ENCODE assay signal across 6 cellular contexts in the genomic region with DNA sequence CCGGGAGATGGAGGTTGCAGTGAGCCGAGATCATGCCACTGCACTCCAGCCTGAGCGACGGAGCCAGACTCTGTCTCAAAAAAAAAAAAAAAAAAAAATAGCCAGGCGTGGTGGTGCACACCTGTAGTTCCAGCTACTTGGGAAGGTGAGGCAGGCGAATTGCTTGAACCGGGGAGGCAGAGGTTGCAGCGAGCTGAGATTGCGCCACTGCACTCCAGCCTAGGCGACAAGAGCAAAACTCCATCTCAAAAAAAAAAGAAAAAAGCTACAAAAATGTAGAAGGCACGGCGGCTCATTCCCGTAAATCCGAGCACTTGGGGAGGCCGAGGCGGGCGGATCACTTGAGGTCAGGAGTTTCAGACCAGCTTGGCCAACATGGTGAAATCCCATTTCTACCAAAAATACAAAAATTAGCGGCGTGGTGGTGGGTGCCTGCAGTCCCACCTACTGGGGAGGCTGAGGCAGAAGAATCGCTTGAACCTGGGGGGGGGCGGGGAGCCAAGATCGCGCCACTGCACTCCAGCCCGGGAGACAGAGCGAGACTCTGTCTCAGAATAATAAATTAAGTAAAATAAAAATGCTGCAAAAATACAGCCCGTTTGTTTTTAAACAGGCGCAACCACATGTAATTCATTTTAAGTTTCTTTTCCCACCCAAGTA. TPM values are rescaled to one million over a fixed set of nuclear protein-coding genes. Genes with fewer than 3 reads are reported as not detected.
A peak's percentile ranks its signal among the peaks of the same experiment; 100 is the strongest.
DNase-seq lines count a peak whose midpoint lies in the region; ATAC-seq, FAIRE-seq and TF ChIP-seq lines count a peak whose summit lies in the region.
"Not testable (repeated sequence)": the region's sequence is repeated elsewhere in the genome, so short reads cannot be mapped to it uniquely, and the experiment has no call there.

No MANE protein-coding gene starts in this region.

- ATAC-seq in activated T-cell treated with anti-CD3 and anti-CD28 coated beads, Interleukin-2, amount 50 U/mL, for 4 hours; gastrocnemius medialis: not testable (repeated sequence)

- intact Hi-C loops in gastrocnemius medialis (cut with DNase I; ENCODE audit: low total_unique reads): loop anchor here (2.0 to 10.0 kb wide), 4 partner anchors 29 to 455 kb away; partner anchors contain the start of genes ANAPC2, SSNA1 and TPRN

- in situ Hi-C loops in gastrocnemius medialis (cut with MboI; ENCODE audit: low sequenced_read_pairs in 4 of 4): loop anchor here in 2 of 4 donors (10.0 kb wide), 1 partner anchor 125 kb away; the partner anchor contains the start of gene DPP7 (in 2 of the 2)

- not testable (repeated sequence) for H4K91ac ChIP-seq in H1 (replicated peaks; ENCODE audit: insufficient read length, low read length)

- not testable (repeated sequence) for DNase-seq in AG09309 (ENCODE audit: low read depth); activated T-cell treated with anti-CD3 and anti-CD28 coated beads, Interleukin-2, amount 50 U/mL, for 4 hours; H1 (ENCODE audit: low read depth in 1 of 2, low spot score in 2 of 2); gastrocnemius medialis

- H2BK20ac ChIP-seq in H1 (ENCODE audit: low read length): not testable (repeated sequence)

- not testable (repeated sequence) for H3K14ac ChIP-seq in H1 (ENCODE audit: insufficient read length)

- not testable (repeated sequence) for H3K36me3 ChIP-seq in KMS-11 (ENCODE audit: insufficient read depth)
- H3K36me3 ChIP-seq in H1 (ENCODE audit: control insufficient read depth in 2 of 4, insufficient read depth in 4 of 4, low read length in 3 of 4) (peaks cover 6 to 18% (median 15%) of the 10 kb centered on the region in 4 experiments; a peak in 7 of 8 replicates), liver (ENCODE audit: control insufficient read depth in 4 of 4, insufficient read depth in 3 of 4, low read depth in 1 of 4, low read length in 3 of 4) (peaks cover 0 to 11% (median 5%) of the 10 kb centered on the region in 4 donors), gastrocnemius medialis (peaks cover 0 to 23% of the 10 kb centered on the region in 2 donors)

- not testable (repeated sequence) for H3K9me3 ChIP-seq in H1 (ENCODE audit: insufficient read depth in 2 of 2, low read depth in 1 of 2, low read length in 1 of 2); liver (ENCODE audit: control insufficient read depth in 4 of 4, low read length in 3 of 4); gastrocnemius medialis

- H3K4me3 ChIP-seq in AG09309 (ENCODE audit: control insufficient read depth, low read depth, low read length) (peak overlapping the region; percentile 67), H1 (ENCODE audit: extremely low read depth in 1 of 4, insufficient read depth in 2 of 4, low read depth in 3 of 4, low read length in 4 of 4) (peak overlapping the region; percentile 64 to 83 (median 70)), liver (ENCODE audit: low read depth in 1 of 3, low read length in 3 of 3) (peak overlapping the region; percentile 43 to 57 (median 49)), gastrocnemius medialis (peak overlapping the region; percentile 69 to 83 (median 78))
- not testable (repeated sequence) for H3K4me3 ChIP-seq in KMS-11 (IDR thresholded peaks at IDR 0.05; ENCODE audit: insufficient read depth, low read depth, low read length)

- H2AFZ ChIP-seq in KMS-11 (ENCODE audit: low read depth): peak overlapping the region; percentile 72
- not testable (repeated sequence) for H2AFZ ChIP-seq in H1 (ENCODE audit: low read length)

- H3K23me2 ChIP-seq in H1 (ENCODE audit: low read depth, low read length): not testable (repeated sequence)

- H3K79me2 ChIP-seq in KMS-11 (ENCODE audit: insufficient read depth, low read depth): peaks cover 17% of the 10 kb centered on the region
- H3K79me2 ChIP-seq in H1 (ENCODE audit: control insufficient read depth in 1 of 2, insufficient read depth in 2 of 2, low read length in 2 of 2): peaks cover 0 to 20% of the 10 kb centered on the region in 2 experiments; a peak in 2 of 4 replicates

- peak overlapping the region; percentile 75 for H3K4me3 Mint-ChIP-seq in activated T-cell treated with anti-CD3 and anti-CD28 coated beads, Interleukin-2, amount 50 U/mL, for 4 hours

- not testable (repeated sequence) for H4K5ac ChIP-seq in H1 (ENCODE audit: insufficient read length, low read depth, low read length)

- H2AK5ac ChIP-seq in H1 (ENCODE audit: low read depth, low read length): not testable (repeated sequence)

- not testable (repeated sequence) for H2BK120ac ChIP-seq in H1 (replicated peaks; ENCODE audit: low read depth, low read length)

- H3K4me1 Mint-ChIP-seq in activated T-cell treated with anti-CD3 and anti-CD28 coated beads, Interleukin-2, amount 50 U/mL, for 4 hours (ENCODE audit: low read depth): peaks cover 28% of the 10 kb centered on the region

- POLR2A ChIA-PET in H1 (lab: Charles Lee; ENCODE audit: partially characterized antibody): interaction anchor here (0.6 to 69.9 kb wide), 12 partner anchors 5 to 215 kb away, joined by 3 to 1462 read pairs (median 5); partner anchors contain the start of genes CYSRT1, LRRC26, NDOR1 and NELFB

- not testable (repeated sequence) for TF ChIP-seq CTCF in AG09309 (IDR thresholded peaks at IDR 0.05; ENCODE audit: control insufficient read depth, insufficient read depth, low read depth, low read length, missing control alignments); KMS-11 (conservative IDR thresholded peaks at IDR 0.05; ENCODE audit: low read depth, low read length); H1 (IDR thresholded peaks at IDR 0.05; ENCODE audit: control extremely low read depth in 1 of 3, insufficient read depth in 1 of 3, low read depth in 1 of 3, low read length in 3 of 3); liver (IDR thresholded peaks at IDR 0.05; ENCODE audit: low read depth, low read length, missing input control); gastrocnemius medialis (IDR thresholded peaks at IDR 0.05 in 4 of 5, conservative IDR thresholded peaks at IDR 0.05 in 1 of 5)

- not testable (repeated sequence) for H3K23ac ChIP-seq in H1 (ENCODE audit: insufficient read length)

- not testable (repeated sequence) for H3K9me3 Mint-ChIP-seq in activated T-cell treated with anti-CD3 and anti-CD28 coated beads, Interleukin-2, amount 50 U/mL, for 4 hours

- not testable (repeated sequence) for TF ChIP-seq EP300 in H1 (IDR thresholded peaks at IDR 0.05; ENCODE audit: borderline replicate concordance in 1 of 2, low read depth in 2 of 2, low read length in 2 of 2)

- TF ChIP-seq POLR2A in H1 (IDR thresholded peaks at IDR 0.05; ENCODE audit: control extremely low read depth in 1 of 2, low read depth in 2 of 2, low read length in 2 of 2); gastrocnemius medialis (IDR thresholded peaks at IDR 0.05): not testable (repeated sequence)

- not testable (repeated sequence) for TF ChIP-seq RAD21 in H1 (IDR thresholded peaks at IDR 0.05 in 1 of 2, conservative IDR thresholded peaks at IDR 0.05 in 1 of 2; ENCODE audit: low read depth in 2 of 2, low read length in 2 of 2); liver (IDR thresholded peaks at IDR 0.05)

- peaks cover 12% of the 10 kb centered on the region for H3K36me3 Mint-ChIP-seq in activated T-cell treated with anti-CD3 and anti-CD28 coated beads, Interleukin-2, amount 50 U/mL, for 4 hours (ENCODE audit: insufficient read depth)

- H2BK12ac ChIP-seq in H1 (ENCODE audit: low read depth, low read length): not testable (repeated sequence)

- not testable (repeated sequence) for H4K8ac ChIP-seq in H1 (ENCODE audit: extremely low read depth, insufficient read depth, low read length)

- not testable (repeated sequence) for H2BK5ac ChIP-seq in H1 (ENCODE audit: low read depth, low read length)

- CTCF ChIA-PET in H1 (lab: Charles Lee; ENCODE audit: partially characterized antibody): interaction anchor here (0.6 to 9.1 kb wide), 9 partner anchors 14 to 101 kb away, joined by 3 to 113 read pairs (median 4); partner anchors contain the start of genes CYSRT1, RNF208 and RNF224

- peak overlapping the region; percentile 58 for H3K4me2 ChIP-seq in KMS-11
- peak overlapping the region; percentile 49 to 75 for H3K4me2 ChIP-seq in H1 (ENCODE audit: insufficient read depth in 1 of 2, low read depth in 2 of 2, low read length in 2 of 2)

- H3K27me3 ChIP-seq in KMS-11 (ENCODE audit: insufficient read depth, low read depth): peaks cover 12% of the 10 kb centered on the region
- not testable (repeated sequence) for H3K27me3 ChIP-seq in H1 (replicated peaks in 1 of 4; ENCODE audit: control insufficient read depth in 3 of 4, extremely low read depth in 1 of 4, insufficient read depth in 3 of 4, low read length in 3 of 4); liver (ENCODE audit: control insufficient read depth in 4 of 4, insufficient read depth in 4 of 4, low read length in 3 of 4); gastrocnemius medialis

- H3K27ac ChIP-seq in KMS-11 (peak overlapping the region; percentile 91), liver (ENCODE audit: low read depth in 1 of 2, low read length in 2 of 2) (peak overlapping the region; percentile 74 to 92), gastrocnemius medialis (peak overlapping the region; percentile 90 to 98 (median 94))
- not testable (repeated sequence) for H3K27ac ChIP-seq in H1 (ENCODE audit: low read depth, low read length)

- not testable (repeated sequence) for H3K79me1 ChIP-seq in H1 (ENCODE audit: low read depth, low read length)

- H3K9ac ChIP-seq in KMS-11 (peak overlapping the region; percentile 82), H1 (replicated peaks in 1 of 4; ENCODE audit: extremely low read depth in 1 of 4, low read depth in 3 of 4, low read length in 3 of 4) (peak overlapping the region in 2 of 4 experiments; percentile 56 to 59; a peak in 2 of 7 replicates), liver (ENCODE audit: low read depth in 1 of 2, low read length in 2 of 2) (peak overlapping the region in 1 of 2 donors; percentile 38)

- H4K20me1 ChIP-seq in KMS-11 (ENCODE audit: insufficient read depth) (peaks cover 12% of the 10 kb centered on the region; the same call in 1 of the 2 replicates), H1 (replicated peaks in 1 of 2; ENCODE audit: control insufficient read depth in 1 of 2, insufficient read depth in 2 of 2, low read length in 2 of 2) (peaks cover 22 to 23% of the 10 kb centered on the region in 2 experiments)

- not testable (repeated sequence) for H3K18ac ChIP-seq in H1 (ENCODE audit: extremely low read depth, low read length)

- H2BK15ac ChIP-seq in H1 (ENCODE audit: low read length): not testable (repeated sequence)

- H3K4me1 ChIP-seq in KMS-11 (ENCODE audit: low read depth, poor library complexity, severe bottlenecking): peaks cover 31% of the 10 kb centered on the region
- H3K4me1 ChIP-seq in H1 (replicated peaks in 1 of 4; ENCODE audit: control insufficient read depth in 3 of 4, insufficient read depth in 4 of 4, low read length in 3 of 4): peaks cover 0 to 25% (median 17%) of the 10 kb centered on the region in 4 experiments; a peak in 6 of 7 replicates
- peaks cover 8 to 49% (median 21%) of the 10 kb centered on the region in 4 donors for H3K4me1 ChIP-seq in liver (ENCODE audit: control insufficient read depth in 4 of 4, insufficient read depth in 4 of 4, low read length in 3 of 4)
- H3K4me1 ChIP-seq in gastrocnemius medialis: peaks cover 62 to 77% of the 10 kb centered on the region in 2 donors

- not testable (repeated sequence) for H3K27me3 Mint-ChIP-seq in activated T-cell treated with anti-CD3 and anti-CD28 coated beads, Interleukin-2, amount 50 U/mL, for 4 hours (ENCODE audit: low read depth)

- 39% methylated on average over 17 of the region's 27 CpGs; no CpG with 5 or more reads in 1 of the 2 experiments for WGBS in H1 (ENCODE audit: extremely low coverage in 1 of 2, insufficient coverage in 1 of 2, insufficient read length in 1 of 2, insufficient replicate concordance in 2 of 2, low coverage in 1 of 2, low lambda C conversion rate in 2 of 2, missing lambda C conversion rate in 1 of 2), 2 experiments
- WGBS in liver: 63% methylated on average over 27 of the region's 27 CpGs

- not testable (repeated sequence) for H3K4ac ChIP-seq in H1 (replicated peaks; ENCODE audit: insufficient read length, low read depth, low read length)

- H3K56ac ChIP-seq in H1 (replicated peaks; ENCODE audit: insufficient read length, low read depth, low read length): peak overlapping the region; percentile 77

- FAIRE-seq in H1 (lab: Jason Lieb, UNC): not testable (repeated sequence)

RNA-seq across cellular contexts. Expression of gene TUBB4B, which starts 1.4 kb away (rescaled TPM):
- 100 to 1,000 TPM; 345 to 383 (median 380) TPM for total RNA-seq in activated T-cell treated with anti-CD3 and anti-CD28 coated beads, Interleukin-2, amount 50 U/mL, for 4 hours
- total RNA-seq in H1 (2021; fragmentation: NEBNext Ultra II Directional; extraction: Animal tissue kit (Norgen Biotek cat#: 25700)): 307 and 311 TPM in 2 replicates
- polyA plus RNA-seq in H1 (2011; rRNA removed) (280 and 342 TPM in 2 replicates), liver (100 to 1,000 TPM; 173 to 199 TPM)
- 348 TPM for polyA plus RNA-seq in H1 (2011; cell fraction: cytosol; rRNA removed)
- 340 TPM for polyA plus RNA-seq in H1 (2011; cell fraction: nucleus; rRNA removed)
- polyA plus RNA-seq in H1 (2012, experiment 1 of 2): 226 to 351 TPM (median 341 TPM) in 4 replicates
- 349 TPM for polyA plus RNA-seq in H1 (2012, experiment 2 of 2)
- polyA plus RNA-seq in H1 (2013, experiment 1 of 2): 214 TPM
- 205 TPM for polyA plus RNA-seq in H1 (2013, experiment 2 of 2)
- polyA minus RNA-seq in H1 (2011; rRNA and poly(A)+ RNA removed): 150 and 158 TPM in 2 replicates
- 145 TPM for polyA minus RNA-seq in H1 (2011; cell fraction: cytosol; rRNA and poly(A)+ RNA removed)
- polyA minus RNA-seq in H1 (2011; cell fraction: nucleus; rRNA and poly(A)+ RNA removed): 92.9 TPM
- total RNA-seq in liver (100 to 1,000 TPM; 179 to 191 TPM), gastrocnemius medialis (100 to 1,000 TPM; 222 to 495 (median 363) TPM)

RNA-seq across cellular contexts. Expression of gene SLC34A3, which starts 9.0 kb away (rescaled TPM):
- total RNA-seq in activated T-cell treated with anti-CD3 and anti-CD28 coated beads, Interleukin-2, amount 50 U/mL, for 4 hours: not detected
- total RNA-seq in H1 (2021; fragmentation: NEBNext Ultra II Directional; extraction: Animal tissue kit (Norgen Biotek cat#: 25700)): not detected in 2 replicates
- polyA plus RNA-seq in H1 (2011; rRNA removed): 0.06 and 0.08 TPM in 2 replicates
- polyA plus RNA-seq in H1 (2011; cell fraction: cytosol; rRNA removed): 0.09 TPM
- polyA plus RNA-seq in H1 (2011; cell fraction: nucleus; rRNA removed): 0.33 TPM
- polyA plus RNA-seq in H1 (2012, experiment 1 of 2): 0.13 to 0.22 TPM (median 0.19 TPM) in 3 of 4 replicates, not detected in the other
- polyA plus RNA-seq in H1 (2012, experiment 2 of 2): not detected
- 0.04 TPM for polyA plus RNA-seq in H1 (2013, experiment 1 of 2)
- polyA plus RNA-seq in H1 (2013, experiment 2 of 2): 0.07 TPM
- not detected in 2 replicates for polyA minus RNA-seq in H1 (2011; rRNA and poly(A)+ RNA removed)
- not detected for polyA minus RNA-seq in H1 (2011; cell fraction: cytosol; rRNA and poly(A)+ RNA removed)
- polyA minus RNA-seq in H1 (2011; cell fraction: nucleus; rRNA and poly(A)+ RNA removed): not detected
- not detected for total RNA-seq in liver
- polyA plus RNA-seq in liver: not detected
- not detected for total RNA-seq in gastrocnemius medialis

RNA-seq across cellular contexts. Expression of gene STPG3, which starts 11.4 kb away (rescaled TPM):
- not detected for total RNA-seq in activated T-cell treated with anti-CD3 and anti-CD28 coated beads, Interleukin-2, amount 50 U/mL, for 4 hours
- not detected in 2 replicates for total RNA-seq in H1 (2021; fragmentation: NEBNext Ultra II Directional; extraction: Animal tissue kit (Norgen Biotek cat#: 25700))
- polyA plus RNA-seq in H1 (2011; rRNA removed) (0.14 TPM in 1 of 2 replicates, not detected in the other), liver (not detected)
- not detected for polyA plus RNA-seq in H1 (2011; cell fraction: cytosol; rRNA removed)
- polyA plus RNA-seq in H1 (2011; cell fraction: nucleus; rRNA removed): 0.43 TPM
- 0.42 to 0.67 TPM (median 0.61 TPM) in 3 of 4 replicates, not detected in the other for polyA plus RNA-seq in H1 (2012, experiment 1 of 2)
- polyA plus RNA-seq in H1 (2012, experiment 2 of 2): 0.30 TPM
- polyA plus RNA-seq in H1 (2013, experiment 1 of 2): 0.06 TPM
- polyA plus RNA-seq in H1 (2013, experiment 2 of 2): not detected
- polyA minus RNA-seq in H1 (2011; rRNA and poly(A)+ RNA removed): not detected in 2 replicates
- not detected for polyA minus RNA-seq in H1 (2011; cell fraction: cytosol; rRNA and poly(A)+ RNA removed)
- not detected for polyA minus RNA-seq in H1 (2011; cell fraction: nucleus; rRNA and poly(A)+ RNA removed)
- total RNA-seq in liver (not detected), gastrocnemius medialis (not detected)

RNA-seq across cellular contexts. Expression of gene RNF224, which starts 12.4 kb away (rescaled TPM):
- total RNA-seq in activated T-cell treated with anti-CD3 and anti-CD28 coated beads, Interleukin-2, amount 50 U/mL, for 4 hours: not detected
- 0.17 TPM in 1 of 2 replicates, not detected in the other for total RNA-seq in H1 (2021; fragmentation: NEBNext Ultra II Directional; extraction: Animal tissue kit (Norgen Biotek cat#: 25700))
- polyA plus RNA-seq in H1 (2011; rRNA removed) (0.24 and 0.25 TPM in 2 replicates), liver (not detected)
- 0.10 TPM for polyA plus RNA-seq in H1 (2011; cell fraction: cytosol; rRNA removed)
- polyA plus RNA-seq in H1 (2011; cell fraction: nucleus; rRNA removed): 0.58 TPM
- polyA plus RNA-seq in H1 (2012, experiment 1 of 2): 0.19 to 0.48 TPM (median 0.29 TPM) in 4 replicates
- polyA plus RNA-seq in H1 (2012, experiment 2 of 2): 0.21 TPM
- polyA plus RNA-seq in H1 (2013, experiment 1 of 2): 0.22 TPM
- polyA plus RNA-seq in H1 (2013, experiment 2 of 2): 0.15 TPM
- 0.09 and 0.12 TPM in 2 replicates for polyA minus RNA-seq in H1 (2011; rRNA and poly(A)+ RNA removed)
- polyA minus RNA-seq in H1 (2011; cell fraction: cytosol; rRNA and poly(A)+ RNA removed): not detected
- polyA minus RNA-seq in H1 (2011; cell fraction: nucleus; rRNA and poly(A)+ RNA removed): 1.00 TPM
- total RNA-seq in liver (not detected), gastrocnemius medialis (not detected)

RNA-seq across cellular contexts. Expression of gene CYSRT1, which starts 14.7 kb away (rescaled TPM):
- total RNA-seq in activated T-cell treated with anti-CD3 and anti-CD28 coated beads, Interleukin-2, amount 50 U/mL, for 4 hours: under 1 TPM in 2 of 3 donors, not detected in 1; 0.46 to 0.50 TPM
- total RNA-seq in H1 (2021; fragmentation: NEBNext Ultra II Directional; extraction: Animal tissue kit (Norgen Biotek cat#: 25700)): 1.0 and 1.6 TPM in 2 replicates
- polyA plus RNA-seq in H1 (2011; rRNA removed): 6.5 and 7.6 TPM in 2 replicates
- polyA plus RNA-seq in H1 (2011; cell fraction: cytosol; rRNA removed): 5.1 TPM
- polyA plus RNA-seq in H1 (2011; cell fraction: nucleus; rRNA removed): 6.3 TPM
- polyA plus RNA-seq in H1 (2012, experiment 1 of 2): 1.6 to 3.3 TPM (median 2.5 TPM) in 4 replicates
- 1.6 TPM for polyA plus RNA-seq in H1 (2012, experiment 2 of 2)
- 1.9 TPM for polyA plus RNA-seq in H1 (2013, experiment 1 of 2)
- polyA plus RNA-seq in H1 (2013, experiment 2 of 2): 1.6 TPM
- 0.66 and 1.0 TPM in 2 replicates for polyA minus RNA-seq in H1 (2011; rRNA and poly(A)+ RNA removed)
- polyA minus RNA-seq in H1 (2011; cell fraction: cytosol; rRNA and poly(A)+ RNA removed): 3.2 TPM
- polyA minus RNA-seq in H1 (2011; cell fraction: nucleus; rRNA and poly(A)+ RNA removed): 3.0 TPM
- under 1 TPM; 0.14 to 0.25 TPM for total RNA-seq in liver
- under 1 TPM; 0.15 to 0.50 TPM for polyA plus RNA-seq in liver
- under 1 TPM in 1 of 4 donors, not detected in 3; 0.42 TPM for total RNA-seq in gastrocnemius medialis
